ENCODE assay signal across 8 cellular contexts in the genomic region with DNA sequence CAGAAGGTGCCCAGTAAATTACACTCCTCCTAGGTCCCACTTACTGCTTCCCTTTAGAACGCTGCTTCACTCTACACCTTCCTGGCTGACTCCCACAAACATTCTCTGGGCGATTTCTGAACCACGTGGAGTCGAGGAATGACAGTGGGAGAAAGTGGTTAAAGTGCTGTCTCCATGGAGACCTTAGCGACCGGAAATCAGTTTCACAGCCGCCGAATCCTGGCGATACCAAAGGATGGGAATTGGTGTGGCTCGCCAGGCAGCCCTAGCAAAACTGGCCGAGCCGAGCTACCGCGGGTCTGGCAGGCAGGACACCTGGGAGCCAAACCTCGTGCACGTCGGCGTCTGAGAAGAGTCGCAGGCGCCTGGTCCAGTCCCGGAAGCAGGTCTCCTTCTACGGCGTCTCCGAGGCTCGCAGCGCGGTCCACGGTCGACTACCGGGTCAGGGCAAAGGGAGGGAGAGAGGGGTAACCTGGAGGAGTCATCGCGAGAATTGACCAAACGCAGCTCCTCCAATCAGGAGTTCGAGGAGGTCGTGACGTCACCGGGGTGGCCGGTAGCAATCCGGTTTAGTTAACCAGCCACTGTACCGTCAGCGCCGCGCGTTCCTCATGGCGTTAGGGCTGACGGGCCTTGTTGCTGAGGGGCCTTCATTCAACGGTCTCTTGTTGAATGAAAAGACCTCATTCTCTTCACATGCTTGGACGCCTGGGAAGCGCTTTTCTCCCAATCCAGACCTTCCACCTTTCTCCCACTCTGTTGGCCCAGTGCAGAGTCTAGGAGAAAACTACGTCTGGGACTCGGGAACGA. TPM values are rescaled to one million over a fixed set of nuclear protein-coding genes. Genes with fewer than 3 reads are reported as not detected.
A peak's percentile ranks its signal among the peaks of the same experiment; 100 is the strongest.
DNase-seq lines count a peak whose midpoint lies in the region; ATAC-seq and TF ChIP-seq lines count a peak whose summit lies in the region.

A gene with protein sequence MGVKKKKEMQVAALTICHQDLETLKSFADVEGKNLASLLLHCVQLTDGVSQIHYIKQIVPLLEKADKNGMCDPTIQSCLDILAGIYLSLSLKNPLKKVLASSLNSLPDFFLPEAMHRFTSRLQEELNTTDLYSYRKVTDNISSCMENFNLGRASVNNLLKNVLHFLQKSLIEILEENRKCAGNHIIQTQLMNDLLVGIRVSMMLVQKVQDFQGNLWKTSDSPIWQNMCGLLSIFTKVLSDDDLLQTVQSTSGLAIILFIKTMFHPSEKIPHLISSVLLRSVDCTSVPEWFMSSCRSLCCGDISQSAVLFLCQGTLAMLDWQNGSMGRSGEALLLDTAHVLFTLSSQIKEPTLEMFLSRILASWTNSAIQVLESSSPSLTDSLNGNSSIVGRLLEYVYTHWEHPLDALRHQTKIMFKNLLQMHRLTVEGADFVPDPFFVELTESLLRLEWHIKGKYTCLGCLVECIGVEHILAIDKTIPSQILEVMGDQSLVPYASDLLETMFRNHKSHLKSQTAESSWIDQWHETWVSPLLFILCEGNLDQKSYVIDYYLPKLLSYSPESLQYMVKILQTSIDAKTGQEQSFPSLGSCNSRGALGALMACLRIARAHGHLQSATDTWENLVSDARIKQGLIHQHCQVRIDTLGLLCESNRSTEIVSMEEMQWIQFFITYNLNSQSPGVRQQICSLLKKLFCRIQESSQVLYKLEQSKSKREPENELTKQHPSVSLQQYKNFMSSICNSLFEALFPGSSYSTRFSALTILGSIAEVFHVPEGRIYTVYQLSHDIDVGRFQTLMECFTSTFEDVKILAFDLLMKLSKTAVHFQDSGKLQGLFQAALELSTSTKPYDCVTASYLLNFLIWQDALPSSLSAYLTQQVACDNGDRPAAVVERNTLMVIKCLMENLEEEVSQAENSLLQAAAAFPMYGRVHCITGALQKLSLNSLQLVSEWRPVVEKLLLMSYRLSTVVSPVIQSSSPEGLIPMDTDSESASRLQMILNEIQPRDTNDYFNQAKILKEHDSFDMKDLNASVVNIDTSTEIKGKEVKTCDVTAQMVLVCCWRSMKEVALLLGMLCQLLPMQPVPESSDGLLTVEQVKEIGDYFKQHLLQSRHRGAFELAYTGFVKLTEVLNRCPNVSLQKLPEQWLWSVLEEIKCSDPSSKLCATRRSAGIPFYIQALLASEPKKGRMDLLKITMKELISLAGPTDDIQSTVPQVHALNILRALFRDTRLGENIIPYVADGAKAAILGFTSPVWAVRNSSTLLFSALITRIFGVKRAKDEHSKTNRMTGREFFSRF (N-terminal part only) (minus strand): TSS at position 436 of the 810 bp plus-strand sequence. CDS start 3,646 bp downstream, outside the sequence.

- H4K91ac ChIP-seq in IMR-90 (ENCODE audit: insufficient read depth, low read depth, low read length): peak within 1 kb of the TSS; percentile 87

- intact Hi-C loops in IMR-90 (cut with micrococcal nuclease) (no loop called here), mucosa of descending colon (cut with DNase I, micrococcal nuclease) (no loop called here)

- TSS peak; percentile 70 for BruUV-seq in IMR-90 (replicated peaks; lab: Mats Ljungman, UMichigan)

- CTCF ChIA-PET in IMR-90 (lab: Yijun Ruan, JAX): interaction anchor here (0.9 to 1.0 kb wide), 2 partner anchors 9 to 17 kb away, joined by 3 to 9 read pairs; no protein-coding TSS in a partner anchor

- H3K4ac ChIP-seq in IMR-90 (ENCODE audit: low read depth, low read length): peak within 1 kb of the TSS; percentile 95

- dilution Hi-C loops in IMR-90 (cut with HindIII; ENCODE audit: low sequenced_read_pairs, unreplicated experiment): no loop called here

- no peaks in the 10 kb centered on the region for H4K20me1 ChIP-seq in IMR-90 (ENCODE audit: insufficient read depth, low read length)

- peak within 1 kb of the TSS; percentile 65 for H2AK9ac ChIP-seq in IMR-90 (replicated peaks; ENCODE audit: low read depth, low read length, poor library complexity)

- peak; percentile 99 for DNase-seq in DMS 273 (lab: John Stamatoyannopoulos, UW; ENCODE audit: unreplicated experiment)
- DNase-seq in IMR-90: peak; percentile 99
- DNase-seq in OCI-M1 (lab: John Stamatoyannopoulos, UW): peak; percentile 99
- peak; percentile 97 for DNase-seq in activated T-cell treated with anti-CD3 and anti-CD28 coated beads for 4 hours
- peak; percentile 100 for DNase-seq in epithelial cell of esophagus (ENCODE audit: low read depth)
- peak; percentile 97 to 99 (median 99) for DNase-seq in mucosa of descending colon
- DNase-seq in stimulated activated CD8-positive, alpha-beta memory T cell treated with anti-CD3 and anti-CD28 coated beads, Interleukin-4, amount 100 ng/mL, for 24 hours (ENCODE audit: low read depth): peak; percentile 96

- H3K56ac ChIP-seq in IMR-90 (ENCODE audit: extremely low read depth, insufficient read depth, low read length): peak within 1 kb of the TSS; percentile 95

- peak within 1 kb of the TSS; percentile 99 for H3K14ac ChIP-seq in IMR-90 (replicated peaks; ENCODE audit: low read depth, low read length)

- H3K36me3 ChIP-seq in IMR-90 (ENCODE audit: control insufficient read depth, insufficient read depth, low read length) (peaks cover 1% of the 10 kb centered on the region; the same call in 1 of the 2 replicates), mucosa of descending colon (ENCODE audit: low read depth) (no peaks in the 10 kb centered on the region)

- peak within 1 kb of the TSS; percentile 98 for H2AFZ ChIP-seq in IMR-90 (replicated peaks; ENCODE audit: low read length, poor library complexity)

- H3K9me1 ChIP-seq in IMR-90 (ENCODE audit: insufficient read depth, low read length): peaks cover 3% of the 10 kb centered on the region; the same call in 1 of the 2 replicates

- H3K18ac ChIP-seq in IMR-90 (ENCODE audit: low read depth, low read length): peak within 1 kb of the TSS; percentile 59

- no peaks in the 10 kb centered on the region for H3K27me3 ChIP-seq in IMR-90 (ENCODE audit: control insufficient read depth, insufficient read depth, low read length)

- H3K4me3 ChIP-seq in IMR-90 (ENCODE audit: insufficient read depth, low read depth, low read length) (peak within 1 kb of the TSS; percentile 83), epithelial cell of esophagus (ENCODE audit: low read length) (peak within 1 kb of the TSS; percentile 85), mucosa of descending colon (peak within 1 kb of the TSS; percentile 58)

- H3K23ac ChIP-seq in IMR-90 (ENCODE audit: low read depth, low read length): peak within 1 kb of the TSS; percentile 96

- H3K4me1 ChIP-seq in IMR-90 (ENCODE audit: control insufficient read depth, insufficient read depth, low read length) (no peaks in the 10 kb centered on the region), mucosa of descending colon (ENCODE audit: low read depth) (peaks cover 15% of the 10 kb centered on the region)

- H3K79me1 ChIP-seq in IMR-90 (ENCODE audit: low read depth in 1 of 2, low read length in 2 of 2): peaks cover 14 to 31% of the 10 kb centered on the region in 2 experiments

- TF ChIP-seq CTCF in IMR-90 (conservative IDR thresholded peaks at IDR 0.05; ENCODE audit: low read depth, low read length): no peak
- no peak for TF ChIP-seq CTCF in epithelial cell of esophagus (IDR thresholded peaks at IDR 0.05; ENCODE audit: insufficient read depth, low read depth, low read length, missing control alignments)
- TF ChIP-seq CTCF in mucosa of descending colon (IDR thresholded peaks at IDR 0.05): no peak

- peak within 1 kb of the TSS; percentile 86 for H4K5ac ChIP-seq in IMR-90 (ENCODE audit: low read depth, low read length)

- WGBS in IMR-90 (ENCODE audit: extremely low coverage in 2 of 2, insufficient read length in 1 of 2), 2 experiments: 0% methylated on average over 14 of the region's 52 CpGs; no CpG with 5 or more reads in 1 of the 2 experiments

- no peak within 1 kb of the TSS for H2BK20ac ChIP-seq in IMR-90 (ENCODE audit: low read depth, low read length)

- peak within 1 kb of the TSS; percentile 75 for H2AK5ac ChIP-seq in IMR-90 (ENCODE audit: low read depth, low read length)

- POLR2A ChIA-PET in IMR-90 (lab: Charles Lee; ENCODE audit: unreplicated experiment): interaction anchor here (0.6 to 1.0 kb wide), 2 partner anchors 9 to 16 kb away, joined by 8 to 11 read pairs; no protein-coding TSS in a partner anchor

- peak within 1 kb of the TSS; percentile 97 for H3K4me2 ChIP-seq in IMR-90 (ENCODE audit: low read depth, low read length)

- no peak for TF ChIP-seq RAD21 in IMR-90 (IDR thresholded peaks at IDR 0.05; ENCODE audit: low read length)

- TF ChIP-seq POLR2A in IMR-90 (IDR thresholded peaks at IDR 0.05; ENCODE audit: low read depth, low read length): peak; percentile 98

- peak within 1 kb of the TSS; percentile 85 to 97 for H4K8ac ChIP-seq in IMR-90 (ENCODE audit: low read depth in 2 of 2, low read length in 2 of 2)

- peak within 1 kb of the TSS; percentile 78 for H2BK120ac ChIP-seq in IMR-90 (ENCODE audit: low read depth, low read length)

- peak within 1 kb of the TSS; percentile 84 for H3K9ac ChIP-seq in IMR-90 (ENCODE audit: low read depth, low read length)

- H3K9me3 ChIP-seq in IMR-90 (ENCODE audit: control insufficient read depth, insufficient read depth, low read length) (no peaks in the 10 kb centered on the region), mucosa of descending colon (no peaks in the 10 kb centered on the region)

- ATAC-seq in GM21528 (IDR thresholded peaks at IDR 0.05; ENCODE audit: low FRiP score, unreplicated experiment) (peak; percentile 97), IMR-90 (ENCODE audit: low read depth) (peak; percentile 99), mucosa of descending colon (peak; percentile 99)

- peak within 1 kb of the TSS; percentile 85 for H3K27ac ChIP-seq in IMR-90 (ENCODE audit: insufficient read depth, low read length)

- no peak within 1 kb of the TSS for H2BK15ac ChIP-seq in IMR-90 (ENCODE audit: low read depth, low read length)

- peak within 1 kb of the TSS; percentile 84 for H2BK5ac ChIP-seq in IMR-90 (ENCODE audit: low read depth, low read length, poor library complexity, severe bottlenecking)

- in situ Hi-C loops in IMR-90 (cut with MboI; ENCODE audit: low sequenced_read_pairs): no loop called here

TF ChIP-seq in IMR-90, 13 proteins besides CTCF, POLR2A, EP300 and RAD21 (continues in another document):
- TF ChIP-seq MXI1 (IDR thresholded peaks at IDR 0.05; ENCODE audit: borderline replicate concordance, low read depth, low read length) (peak; percentile 99), MAZ (IDR thresholded peaks at IDR 0.05; ENCODE audit: borderline replicate concordance, low read depth, low read length) (peak; percentile 95), CHD1 (IDR thresholded peaks at IDR 0.05; ENCODE audit: low read depth, low read length) (no peak), RFX5 (IDR thresholded peaks at IDR 0.05; ENCODE audit: low read depth, low read length) (peak; percentile 78), NFE2L2 (IDR thresholded peaks at IDR 0.05; ENCODE audit: low read depth, low read length) (no peak), FOS (IDR thresholded peaks at IDR 0.05; ENCODE audit: low read depth, low read length) (peak; percentile 39; the same call in 1 of the 2 replicates)

RNA-seq across cellular contexts. Expression of the gene that starts here (rescaled TPM):
- 21.3 and 22.8 TPM in 2 replicates for total RNA-seq in IMR-90 (2012; rRNA removed)
- polyA plus RNA-seq in IMR-90 (2012; rRNA removed): 10.5 and 13.5 TPM in 2 replicates
- polyA plus RNA-seq in IMR-90 (2012; cell fraction: cytosol; rRNA removed): 4.3 and 6.3 TPM in 2 replicates
- 9.6 and 26.5 TPM in 2 replicates for polyA plus RNA-seq in IMR-90 (2012; cell fraction: nucleus; rRNA removed; ENCODE audit: low replicate concordance)
- total RNA-seq in mucosa of descending colon: 10 to 100 TPM; 20.1 to 26.7 (median 25.3) TPM

Comparison
In these comparisons a context has a peak if more than half of its experiments do, and no peak if none do; other contexts are left out.
1. Peak in every context shown above with its lines: DNase-seq, ATAC-seq, H3K4me3 ChIP-seq and H3K27ac ChIP-seq.